8 cellular contexts compared by ENCODE assay signal in the genomic region with DNA sequence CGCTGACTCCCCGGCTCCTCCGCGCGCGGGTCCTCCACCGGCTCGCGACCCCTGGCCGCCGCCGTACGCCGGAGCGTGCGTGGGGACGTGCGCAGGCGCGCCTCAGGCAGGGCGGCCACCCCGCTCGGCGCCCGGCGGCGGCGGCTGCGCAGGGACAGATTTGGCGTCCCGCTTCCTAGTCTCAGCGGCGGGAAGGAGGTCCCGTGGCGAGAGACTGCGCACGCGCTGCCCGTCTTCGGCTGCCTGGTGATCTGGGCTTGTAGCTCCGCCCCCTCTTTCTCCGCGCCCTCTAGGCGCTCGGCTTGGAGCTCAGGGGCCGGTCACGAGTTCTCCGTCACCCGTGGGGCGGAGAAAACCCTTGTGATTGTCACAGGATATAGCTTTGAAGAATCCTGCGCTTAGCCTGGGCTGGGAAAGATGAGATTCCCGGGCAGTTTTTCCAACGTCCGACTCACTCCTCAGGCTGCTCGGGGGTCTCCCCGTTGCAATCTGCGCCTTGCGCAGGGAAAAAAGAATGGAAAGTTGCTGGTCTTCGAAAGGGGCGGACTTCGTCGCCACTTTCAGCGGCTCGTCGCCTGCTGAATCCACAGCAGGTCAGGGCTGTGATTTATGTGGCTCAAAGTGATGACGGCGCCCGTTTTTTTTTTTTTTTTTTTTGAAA. TPM values are rescaled to one million over a fixed set of nuclear protein-coding genes. Genes with fewer than 3 reads are reported as not detected.
DNase-seq lines count a peak whose midpoint lies in the region; ATAC-seq, FAIRE-seq and TF ChIP-seq lines count a peak whose summit lies in the region.

A gene with protein sequence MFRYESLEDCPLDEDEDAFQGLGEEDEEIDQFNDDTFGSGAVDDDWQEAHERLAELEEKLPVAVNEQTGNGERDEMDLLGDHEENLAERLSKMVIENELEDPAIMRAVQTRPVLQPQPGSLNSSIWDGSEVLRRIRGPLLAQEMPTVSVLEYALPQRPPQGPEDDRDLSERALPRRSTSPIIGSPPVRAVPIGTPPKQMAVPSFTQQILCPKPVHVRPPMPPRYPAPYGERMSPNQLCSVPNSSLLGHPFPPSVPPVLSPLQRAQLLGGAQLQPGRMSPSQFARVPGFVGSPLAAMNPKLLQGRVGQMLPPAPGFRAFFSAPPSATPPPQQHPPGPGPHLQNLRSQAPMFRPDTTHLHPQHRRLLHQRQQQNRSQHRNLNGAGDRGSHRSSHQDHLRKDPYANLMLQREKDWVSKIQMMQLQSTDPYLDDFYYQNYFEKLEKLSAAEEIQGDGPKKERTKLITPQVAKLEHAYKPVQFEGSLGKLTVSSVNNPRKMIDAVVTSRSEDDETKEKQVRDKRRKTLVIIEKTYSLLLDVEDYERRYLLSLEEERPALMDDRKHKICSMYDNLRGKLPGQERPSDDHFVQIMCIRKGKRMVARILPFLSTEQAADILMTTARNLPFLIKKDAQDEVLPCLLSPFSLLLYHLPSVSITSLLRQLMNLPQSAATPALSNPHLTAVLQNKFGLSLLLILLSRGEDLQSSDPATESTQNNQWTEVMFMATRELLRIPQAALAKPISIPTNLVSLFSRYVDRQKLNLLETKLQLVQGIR (minus strand): TSS at position 88 of the 661 bp plus-strand sequence. CDS start 142 bp downstream, outside the sequence.

- peak within 1 kb of the TSS; percentile 72 to 83 (median 79) for H3K4me3 ChIP-seq in H1 (ENCODE audit: extremely low read depth in 1 of 4, insufficient read depth in 2 of 4, low read depth in 3 of 4, low read length in 4 of 4)

- peak within 1 kb of the TSS; percentile 88 for H3K27ac ChIP-seq in H1 (ENCODE audit: low read depth, low read length)

- peaks cover 30% of the 10 kb centered on the region for H3K4me1 Mint-ChIP-seq in memory B cell

- peak within 1 kb of the TSS; percentile 71 to 89 (median 86) for H3K9ac ChIP-seq in H1 (replicated peaks in 1 of 4; ENCODE audit: extremely low read depth in 1 of 4, low read depth in 3 of 4, low read length in 3 of 4)

- peak within 1 kb of the TSS; percentile 100 for H3K27ac Mint-ChIP-seq in memory B cell

- peaks cover 0 to 14% of the 10 kb centered on the region in 2 experiments; a peak in 2 of 4 replicates for H3K79me2 ChIP-seq in H1 (ENCODE audit: control insufficient read depth in 1 of 2, insufficient read depth in 2 of 2, low read length in 2 of 2)

- no peak within 1 kb of the TSS for H3K4ac ChIP-seq in H1 (replicated peaks; ENCODE audit: insufficient read length, low read depth, low read length)

- no peak for TF ChIP-seq CTCF in H1 (IDR thresholded peaks at IDR 0.05; ENCODE audit: control extremely low read depth in 1 of 3, insufficient read depth in 1 of 3, low read depth in 1 of 3, low read length in 3 of 3)

- no peak within 1 kb of the TSS for H2AK5ac ChIP-seq in H1 (ENCODE audit: low read depth, low read length)

- no peaks in the 10 kb centered on the region for H3K9me3 ChIP-seq in H1 (ENCODE audit: insufficient read depth in 2 of 2, low read depth in 1 of 2, low read length in 1 of 2)

- peaks cover 1 to 3% of the 10 kb centered on the region in 2 experiments for H4K20me1 ChIP-seq in H1 (replicated peaks in 1 of 2; ENCODE audit: control insufficient read depth in 1 of 2, insufficient read depth in 2 of 2, low read length in 2 of 2)

- H4K91ac ChIP-seq in H1 (replicated peaks; ENCODE audit: insufficient read length, low read length): peak within 1 kb of the TSS; percentile 38

- POLR2A ChIA-PET in H1 (lab: Charles Lee; ENCODE audit: partially characterized antibody): interaction anchor here (0.6 to 3.7 kb wide), 17 partner anchors 9 to 497 kb away, joined by 3 to 16 read pairs (median 4); a partner anchor contains a TSS

- peaks cover 3 to 24% (median 13%) of the 10 kb centered on the region in 4 experiments; a peak in 6 of 8 replicates for H3K36me3 ChIP-seq in H1 (ENCODE audit: control insufficient read depth in 2 of 4, insufficient read depth in 4 of 4, low read length in 3 of 4)

- ATAC-seq in GM21367 (IDR thresholded peaks at IDR 0.05; ENCODE audit: unreplicated experiment) (peak; percentile 89), memory B cell (ENCODE audit: low read depth) (peak; percentile 81)

- no peak for TF ChIP-seq RAD21 in H1 (IDR thresholded peaks at IDR 0.05 in 1 of 2, conservative IDR thresholded peaks at IDR 0.05 in 1 of 2; ENCODE audit: low read depth in 2 of 2, low read length in 2 of 2)

- H4K5ac ChIP-seq in H1 (ENCODE audit: insufficient read length, low read depth, low read length): peak within 1 kb of the TSS; percentile 83

- H2BK5ac ChIP-seq in H1 (ENCODE audit: low read depth, low read length): peak within 1 kb of the TSS; percentile 88

- peak within 1 kb of the TSS; percentile 91 for H3K56ac ChIP-seq in H1 (replicated peaks; ENCODE audit: insufficient read length, low read depth, low read length)

- peak in 1 of 2 experiments; percentile 31; a peak in 1 of 3 replicates for TF ChIP-seq EP300 in H1 (IDR thresholded peaks at IDR 0.05; ENCODE audit: borderline replicate concordance in 1 of 2, low read depth in 2 of 2, low read length in 2 of 2)

- no peak within 1 kb of the TSS for H2BK20ac ChIP-seq in H1 (ENCODE audit: low read length)

- 0 out of 2 replicates have a peak within 1 kb of the TSS, but pooled peaks have one; percentile 35 for H2BK15ac ChIP-seq in H1 (ENCODE audit: low read length)

- FAIRE-seq in HTR-8/SVneo (lab: Jason Lieb, UNC) (peak; percentile 92), H1 (lab: Jason Lieb, UNC) (no peak)

- CTCF ChIA-PET in H1 (lab: Charles Lee; ENCODE audit: partially characterized antibody): interaction anchor here (0.6 to 1.9 kb wide), 4 partner anchors 8 to 119 kb away, joined by 3 to 11 read pairs (median 4); no protein-coding TSS in a partner anchor

- H3K27me3 Mint-ChIP-seq in memory B cell: peaks cover 2% of the 10 kb centered on the region

- peak within 1 kb of the TSS; percentile 29; the same call in 1 of the 2 replicates for H2BK12ac ChIP-seq in H1 (ENCODE audit: low read depth, low read length)

- H2BK120ac ChIP-seq in H1 (replicated peaks; ENCODE audit: low read depth, low read length): no peak within 1 kb of the TSS

- 2% methylated on average over 40 of the region's 68 CpGs; no CpG with 5 or more reads in 1 of the 2 experiments for WGBS in H1 (ENCODE audit: extremely low coverage in 1 of 2, insufficient coverage in 1 of 2, insufficient read length in 1 of 2, insufficient replicate concordance in 2 of 2, low coverage in 1 of 2, low lambda C conversion rate in 2 of 2, missing lambda C conversion rate in 1 of 2), 2 experiments

- TF ChIP-seq POLR2A in H1 (IDR thresholded peaks at IDR 0.05; ENCODE audit: control extremely low read depth in 1 of 2, low read depth in 2 of 2, low read length in 2 of 2): peak in 1 of 2 experiments; percentile 76; a peak in 2 of 3 replicates

- H4K8ac ChIP-seq in H1 (ENCODE audit: extremely low read depth, insufficient read depth, low read length): peak within 1 kb of the TSS; percentile 96

- H3K18ac ChIP-seq in H1 (ENCODE audit: extremely low read depth, low read length): peak within 1 kb of the TSS; percentile 68; the same call in 1 of the 2 replicates

- no peaks in the 10 kb centered on the region for H3K79me1 ChIP-seq in H1 (ENCODE audit: low read depth, low read length)

- no peak within 1 kb of the TSS for H3K14ac ChIP-seq in H1 (ENCODE audit: insufficient read length)

- H3K9me3 Mint-ChIP-seq in memory B cell: no peaks in the 10 kb centered on the region

- H2AFZ ChIP-seq in H1 (ENCODE audit: low read length): peak within 1 kb of the TSS; percentile 65

- peak within 1 kb of the TSS; percentile 99 for H3K4me3 Mint-ChIP-seq in memory B cell

- DNase-seq in COLO829 (ENCODE audit: low spot score) (peak; percentile 100), HTR-8/SVneo (ENCODE audit: insufficient read length, low spot score) (peak; percentile 97), NOMO-1 treated with dmso at 0.1 percent for 144 hours (lab: John Stamatoyannopoulos, UW; ENCODE audit: unreplicated experiment) (peak; percentile 98), H1 (ENCODE audit: low read depth in 1 of 2, low spot score in 2 of 2) (peak; percentile 92 to 96), memory B cell (ENCODE audit: low spot score in 2 of 2) (peak; percentile 93 to 98)
- peak; percentile 86 to 98 (median 92) for DNase-seq in activated CD8-positive, alpha-beta memory T cell treated with anti-CD3 and anti-CD28 coated beads for 48 hours (ENCODE audit: low read depth in 2 of 3, low spot score in 2 of 3)
- DNase-seq in stimulated activated CD8-positive, alpha-beta memory T cell treated with anti-CD3 and anti-CD28 coated beads, Interleukin-12 subunit alpha, Interleukin-12 subunit beta, amount 100 ng/mL, for 24 hours (ENCODE audit: extremely low read depth): peak; percentile 95

- H3K36me3 Mint-ChIP-seq in memory B cell: peaks cover 16% of the 10 kb centered on the region

- peak within 1 kb of the TSS; percentile 71 to 74 for H3K4me2 ChIP-seq in H1 (ENCODE audit: insufficient read depth in 1 of 2, low read depth in 2 of 2, low read length in 2 of 2)

- H3K27me3 ChIP-seq in H1 (replicated peaks in 1 of 4; ENCODE audit: control insufficient read depth in 3 of 4, extremely low read depth in 1 of 4, insufficient read depth in 3 of 4, low read length in 3 of 4): no peaks in the 10 kb centered on the region

- H3K23ac ChIP-seq in H1 (ENCODE audit: insufficient read length): no peak within 1 kb of the TSS

- H3K4me1 ChIP-seq in H1 (replicated peaks in 1 of 4; ENCODE audit: control insufficient read depth in 3 of 4, insufficient read depth in 4 of 4, low read length in 3 of 4): peaks cover 0 to 8% (median 3%) of the 10 kb centered on the region in 4 experiments; a peak in 2 of 7 replicates

- peaks cover 3% of the 10 kb centered on the region for H3K23me2 ChIP-seq in H1 (ENCODE audit: low read depth, low read length)

TF ChIP-seq in H1, 55 proteins besides CTCF, POLR2A, EP300 and RAD21 (continues in another document):
- TF ChIP-seq CREB1 (IDR thresholded peaks at IDR 0.05) (peak; percentile 88), YY1 (IDR thresholded peaks at IDR 0.05; ENCODE audit: low read depth, low read length) (peak; percentile 21; the same call in 1 of the 2 replicates), TAF7 (optimal IDR thresholded peaks at IDR 0.05; ENCODE audit: borderline replicate concordance, low read depth, low read length) (no peak)
- TF ChIP-seq, protein P1, sequence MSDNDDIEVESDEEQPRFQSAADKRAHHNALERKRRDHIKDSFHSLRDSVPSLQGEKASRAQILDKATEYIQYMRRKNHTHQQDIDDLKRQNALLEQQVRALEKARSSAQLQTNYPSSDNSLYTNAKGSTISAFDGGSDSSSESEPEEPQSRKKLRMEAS (IDR thresholded peaks at IDR 0.05): no peak

RNA-seq across cellular contexts. Expression of the gene that starts here (rescaled TPM):
- 33.4 and 33.9 TPM in 2 replicates for total RNA-seq in H1 (2021; fragmentation: NEBNext Ultra II Directional; extraction: Animal tissue kit (Norgen Biotek cat#: 25700))
- polyA plus RNA-seq in H1 (2011; rRNA removed): 23.1 and 30.4 TPM in 2 replicates
- 21.1 TPM for polyA plus RNA-seq in H1 (2011; cell fraction: cytosol; rRNA removed)
- polyA plus RNA-seq in H1 (2011; cell fraction: nucleus; rRNA removed): 16.3 TPM
- polyA plus RNA-seq in H1 (2012, experiment 1 of 2): 18.6 to 26.8 TPM (median 22.5 TPM) in 4 replicates
- 7.8 TPM for polyA plus RNA-seq in H1 (2012, experiment 2 of 2)
- polyA plus RNA-seq in H1 (2013, experiment 1 of 2): 21.3 TPM
- polyA plus RNA-seq in H1 (2013, experiment 2 of 2): 22.3 TPM
- polyA minus RNA-seq in H1 (2011; rRNA and poly(A)+ RNA removed): 19.8 and 20.7 TPM in 2 replicates
- polyA minus RNA-seq in H1 (2011; cell fraction: cytosol; rRNA and poly(A)+ RNA removed): 12.7 TPM
- polyA minus RNA-seq in H1 (2011; cell fraction: nucleus; rRNA and poly(A)+ RNA removed): 14.3 TPM

Comparison
In these comparisons a context has a peak if more than half of its experiments do, and no peak if none do; other contexts are left out.
1. Peak in every context shown above with its lines: DNase-seq, ATAC-seq, H3K4me3 ChIP-seq and H3K27ac ChIP-seq.